Comparison of ENCODE assay signal across 3 cellular contexts in the genomic region with DNA sequence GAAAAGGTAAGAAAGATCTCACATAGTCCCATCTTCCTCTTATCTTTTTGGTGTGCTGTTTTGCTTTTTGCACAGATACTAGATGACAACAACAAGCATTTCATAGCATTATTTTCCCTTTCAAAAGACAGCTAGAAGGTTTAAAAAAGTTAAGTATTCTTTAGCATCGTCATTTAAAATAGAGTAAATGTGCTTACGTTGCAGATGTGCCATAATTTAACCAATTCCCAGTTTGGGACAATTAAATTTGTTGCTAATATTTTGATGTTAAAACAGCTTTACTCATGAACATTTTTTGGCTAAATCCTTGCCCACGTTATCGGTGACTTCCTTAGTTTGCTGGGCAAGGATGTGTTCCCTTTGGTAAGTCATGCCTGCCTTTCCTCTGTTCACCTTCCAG.
TF ChIP-seq lines count a peak whose summit lies in the region.

No MANE protein-coding gene starts in this region.

TF ChIP-seq in HepG2, 621 proteins besides CTCF, POLR2A, EP300 and RAD21:
- TF ChIP-seq, protein P1, sequence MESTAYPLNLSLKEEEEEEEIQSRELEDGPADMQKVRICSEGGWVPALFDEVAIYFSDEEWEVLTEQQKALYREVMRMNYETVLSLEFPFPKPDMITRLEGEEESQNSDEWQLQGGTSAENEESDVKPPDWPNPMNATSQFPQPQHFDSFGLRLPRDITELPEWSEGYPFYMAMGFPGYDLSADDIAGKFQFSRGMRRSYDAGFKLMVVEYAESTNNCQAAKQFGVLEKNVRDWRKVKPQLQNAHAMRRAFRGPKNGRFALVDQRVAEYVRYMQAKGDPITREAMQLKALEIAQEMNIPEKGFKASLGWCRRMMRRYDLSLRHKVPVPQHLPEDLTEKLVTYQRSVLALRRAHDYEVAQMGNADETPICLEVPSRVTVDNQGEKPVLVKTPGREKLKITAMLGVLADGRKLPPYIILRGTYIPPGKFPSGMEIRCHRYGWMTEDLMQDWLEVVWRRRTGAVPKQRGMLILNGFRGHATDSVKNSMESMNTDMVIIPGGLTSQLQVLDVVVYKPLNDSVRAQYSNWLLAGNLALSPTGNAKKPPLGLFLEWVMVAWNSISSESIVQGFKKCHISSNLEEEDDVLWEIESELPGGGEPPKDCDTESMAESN (CRISPR knock-in tag; conservative IDR thresholded peaks at IDR 0.05), result 0 out of 2 replicates have a peak, but pooled peaks have one; percentile 40
- TF ChIP-seq MBD4 (IDR thresholded peaks at IDR 0.05; ENCODE audit: borderline replicate concordance, low read length) (no peak), RFXANK (CRISPR knock-in tag; IDR thresholded peaks at IDR 0.05) (0 out of 2 replicates have a peak, but pooled peaks have one; percentile 12), MAFK (conservative IDR thresholded peaks at IDR 0.05 in 1 of 2, IDR thresholded peaks at IDR 0.05 in 1 of 2; ENCODE audit: low read length in 2 of 2) (peak in 1 of 2 experiments; percentile 74; a peak in 3 of 4 replicates), MAFF (IDR thresholded peaks at IDR 0.05; ENCODE audit: low read depth, low read length) (peak; percentile 67)
- TF ChIP-seq, protein P2, sequence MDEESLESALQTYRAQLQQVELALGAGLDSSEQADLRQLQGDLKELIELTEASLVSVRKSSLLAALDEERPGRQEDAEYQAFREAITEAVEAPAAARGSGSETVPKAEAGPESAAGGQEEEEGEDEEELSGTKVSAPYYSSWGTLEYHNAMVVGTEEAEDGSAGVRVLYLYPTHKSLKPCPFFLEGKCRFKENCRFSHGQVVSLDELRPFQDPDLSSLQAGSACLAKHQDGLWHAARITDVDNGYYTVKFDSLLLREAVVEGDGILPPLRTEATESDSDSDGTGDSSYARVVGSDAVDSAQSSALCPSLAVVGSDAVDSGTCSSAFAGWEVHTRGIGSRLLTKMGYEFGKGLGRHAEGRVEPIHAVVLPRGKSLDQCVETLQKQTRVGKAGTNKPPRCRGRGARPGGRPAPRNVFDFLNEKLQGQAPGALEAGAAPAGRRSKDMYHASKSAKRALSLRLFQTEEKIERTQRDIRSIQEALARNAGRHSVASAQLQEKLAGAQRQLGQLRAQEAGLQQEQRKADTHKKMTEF (CRISPR knock-in tag; IDR thresholded peaks at IDR 0.05), result 0 out of 2 replicates have a peak, but pooled peaks have one; percentile 28
- TF ChIP-seq, protein P3, sequence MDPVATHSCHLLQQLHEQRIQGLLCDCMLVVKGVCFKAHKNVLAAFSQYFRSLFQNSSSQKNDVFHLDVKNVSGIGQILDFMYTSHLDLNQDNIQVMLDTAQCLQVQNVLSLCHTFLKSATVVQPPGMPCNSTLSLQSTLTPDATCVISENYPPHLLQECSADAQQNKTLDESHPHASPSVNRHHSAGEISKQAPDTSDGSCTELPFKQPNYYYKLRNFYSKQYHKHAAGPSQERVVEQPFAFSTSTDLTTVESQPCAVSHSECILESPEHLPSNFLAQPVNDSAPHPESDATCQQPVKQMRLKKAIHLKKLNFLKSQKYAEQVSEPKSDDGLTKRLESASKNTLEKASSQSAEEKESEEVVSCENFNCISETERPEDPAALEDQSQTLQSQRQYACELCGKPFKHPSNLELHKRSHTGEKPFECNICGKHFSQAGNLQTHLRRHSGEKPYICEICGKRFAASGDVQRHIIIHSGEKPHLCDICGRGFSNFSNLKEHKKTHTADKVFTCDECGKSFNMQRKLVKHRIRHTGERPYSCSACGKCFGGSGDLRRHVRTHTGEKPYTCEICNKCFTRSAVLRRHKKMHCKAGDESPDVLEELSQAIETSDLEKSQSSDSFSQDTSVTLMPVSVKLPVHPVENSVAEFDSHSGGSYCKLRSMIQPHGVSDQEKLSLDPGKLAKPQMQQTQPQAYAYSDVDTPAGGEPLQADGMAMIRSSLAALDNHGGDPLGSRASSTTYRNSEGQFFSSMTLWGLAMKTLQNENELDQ (CRISPR knock-in tag; IDR thresholded peaks at IDR 0.05; ENCODE audit: borderline replicate concordance), result no peak
TF ChIP-seq in HepG2: peak in this region for 5.

TF ChIP-seq in IMR-90, 13 proteins besides CTCF, POLR2A, EP300 and RAD21:
- no peak for TF ChIP-seq CEBPB (IDR thresholded peaks at IDR 0.05; ENCODE audit: low read depth, low read length)
- peak; percentile 66 for TF ChIP-seq MAFK (IDR thresholded peaks at IDR 0.05; ENCODE audit: low read depth, low read length)

TF ChIP-seq in K562, 482 proteins besides CTCF, POLR2A, EP300 and RAD21:
- TF ChIP-seq ZNF316 (IDR thresholded peaks at IDR 0.05), result peak; percentile 64
- TF ChIP-seq MAFF (IDR thresholded peaks at IDR 0.05; ENCODE audit: low read length), result peak; percentile 65
- no peak for TF ChIP-seq ASH1L (IDR thresholded peaks at IDR 0.05; ENCODE audit: borderline replicate concordance, low read depth, partially characterized antibody)
- peak; percentile 64 for TF ChIP-seq MAFK (IDR thresholded peaks at IDR 0.05; ENCODE audit: low read length)
